In genomic region chr14:95763032-95763431, GRCh38 we compare ENCODE assay signal across 1 cellular context. TPM values are rescaled to one million over a fixed set of nuclear protein-coding genes. Genes with fewer than 3 reads are reported as not detected.
"Had no signal": no experiment of that assay in that cellular context is flagged by ENCODE, and none has a peak within 500 bp of the region (broad histone marks: within the 10 kb centered on the region; RNA-seq: fewer than 3 reads in every experiment).

No MANE protein-coding gene starts in this region.

RNA-seq across cellular contexts. Expression of gene TCL1A, which starts 49.1 kb away (rescaled TPM):
- total RNA-seq: HT-29 had no signal
